In the genomic region with DNA sequence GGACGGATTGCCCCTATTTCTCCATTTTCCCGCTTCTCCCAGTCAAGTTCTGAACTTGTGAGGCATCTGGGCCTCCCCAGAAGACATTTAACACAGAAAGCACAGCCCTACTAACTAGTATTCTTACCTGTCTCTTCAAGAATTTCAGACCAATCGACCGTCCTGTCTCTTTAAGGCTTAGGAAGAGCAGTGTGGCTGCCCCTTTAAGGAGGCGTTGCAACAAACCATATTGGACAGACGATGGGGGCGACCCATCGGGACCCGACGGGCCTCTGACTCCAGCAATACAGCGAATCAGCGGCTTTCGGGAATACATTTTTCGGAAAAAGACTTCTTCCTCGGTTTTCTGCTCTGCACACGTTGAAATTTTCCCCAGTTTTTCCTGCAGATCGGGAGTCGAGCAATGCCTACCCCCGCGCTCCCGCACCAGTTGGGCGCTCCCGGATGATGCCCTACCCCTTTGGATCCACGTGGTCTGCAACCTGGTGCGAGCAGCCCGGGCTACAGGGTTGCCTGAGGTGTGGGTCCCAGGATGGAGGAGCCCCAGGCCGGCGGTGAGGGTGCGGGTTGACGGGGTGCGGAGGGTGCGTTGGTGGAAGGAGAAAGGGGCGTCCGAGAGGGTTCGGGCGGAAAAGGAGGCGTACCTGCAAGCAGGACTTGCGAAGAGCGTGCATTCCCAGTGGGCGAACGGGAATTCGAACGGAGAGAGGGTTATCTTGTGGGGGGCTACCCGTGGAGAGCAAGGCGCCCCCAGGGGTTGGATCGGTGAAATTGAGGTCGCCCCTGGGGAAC, we compare ENCODE assay signal across 1 cellular context.
TF ChIP-seq lines count a peak whose summit lies in the region.

Gene POLR1G, plus strand, starts transcription at position 480 of the 792 bp plus-strand sequence. Its CDS starts 53 bp downstream, at position 533.

TF ChIP-seq in HepG2, 621 proteins besides CTCF, POLR2A, EP300 and RAD21 (continued from another document and continues in another):
- TF ChIP-seq, protein P1, sequence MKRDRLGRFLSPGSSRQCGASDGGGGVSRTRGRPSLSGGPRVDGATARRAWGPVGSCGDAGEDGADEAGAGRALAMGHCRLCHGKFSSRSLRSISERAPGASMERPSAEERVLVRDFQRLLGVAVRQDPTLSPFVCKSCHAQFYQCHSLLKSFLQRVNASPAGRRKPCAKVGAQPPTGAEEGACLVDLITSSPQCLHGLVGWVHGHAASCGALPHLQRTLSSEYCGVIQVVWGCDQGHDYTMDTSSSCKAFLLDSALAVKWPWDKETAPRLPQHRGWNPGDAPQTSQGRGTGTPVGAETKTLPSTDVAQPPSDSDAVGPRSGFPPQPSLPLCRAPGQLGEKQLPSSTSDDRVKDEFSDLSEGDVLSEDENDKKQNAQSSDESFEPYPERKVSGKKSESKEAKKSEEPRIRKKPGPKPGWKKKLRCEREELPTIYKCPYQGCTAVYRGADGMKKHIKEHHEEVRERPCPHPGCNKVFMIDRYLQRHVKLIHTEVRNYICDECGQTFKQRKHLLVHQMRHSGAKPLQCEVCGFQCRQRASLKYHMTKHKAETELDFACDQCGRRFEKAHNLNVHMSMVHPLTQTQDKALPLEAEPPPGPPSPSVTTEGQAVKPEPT (CRISPR knock-in tag; IDR thresholded peaks at IDR 0.05; ENCODE audit: low read depth), result no peak
- no peak for TF ChIP-seq ZNF652 (CRISPR knock-in tag; IDR thresholded peaks at IDR 0.05; ENCODE audit: borderline replicate concordance, low read depth)
- no peak for TF ChIP-seq RFXAP (CRISPR knock-in tag; IDR thresholded peaks at IDR 0.05; ENCODE audit: borderline replicate concordance)
- TF ChIP-seq CSRNP1 (CRISPR knock-in tag; IDR thresholded peaks at IDR 0.05), result 0 out of 2 replicates have a peak, but pooled peaks have one; percentile 59
- no peak for TF ChIP-seq STAG1 (CRISPR knock-in tag; IDR thresholded peaks at IDR 0.05)
- peak; percentile 44; the same call in 1 of the 2 replicates for TF ChIP-seq TFDP1 (CRISPR knock-in tag; IDR thresholded peaks at IDR 0.05; ENCODE audit: borderline replicate concordance)
- TF ChIP-seq MBD4 (IDR thresholded peaks at IDR 0.05; ENCODE audit: borderline replicate concordance, low read length), result no peak
- no peak; the same call in 1 of the 2 replicates for TF ChIP-seq TFAP4 (IDR thresholded peaks at IDR 0.05; ENCODE audit: borderline replicate concordance, low read depth)
- TF ChIP-seq FOXP1 (IDR thresholded peaks at IDR 0.05), result no peak
- TF ChIP-seq FOXP1 (CRISPR knock-in tag; IDR thresholded peaks at IDR 0.05), result no peak
- peak; percentile 20; the same call in 1 of the 2 replicates for TF ChIP-seq ISL2 (CRISPR knock-in tag; IDR thresholded peaks at IDR 0.05)
- TF ChIP-seq FUBP1 (CRISPR knock-in tag; IDR thresholded peaks at IDR 0.05; ENCODE audit: borderline replicate concordance), result no peak
- TF ChIP-seq, protein P2, sequence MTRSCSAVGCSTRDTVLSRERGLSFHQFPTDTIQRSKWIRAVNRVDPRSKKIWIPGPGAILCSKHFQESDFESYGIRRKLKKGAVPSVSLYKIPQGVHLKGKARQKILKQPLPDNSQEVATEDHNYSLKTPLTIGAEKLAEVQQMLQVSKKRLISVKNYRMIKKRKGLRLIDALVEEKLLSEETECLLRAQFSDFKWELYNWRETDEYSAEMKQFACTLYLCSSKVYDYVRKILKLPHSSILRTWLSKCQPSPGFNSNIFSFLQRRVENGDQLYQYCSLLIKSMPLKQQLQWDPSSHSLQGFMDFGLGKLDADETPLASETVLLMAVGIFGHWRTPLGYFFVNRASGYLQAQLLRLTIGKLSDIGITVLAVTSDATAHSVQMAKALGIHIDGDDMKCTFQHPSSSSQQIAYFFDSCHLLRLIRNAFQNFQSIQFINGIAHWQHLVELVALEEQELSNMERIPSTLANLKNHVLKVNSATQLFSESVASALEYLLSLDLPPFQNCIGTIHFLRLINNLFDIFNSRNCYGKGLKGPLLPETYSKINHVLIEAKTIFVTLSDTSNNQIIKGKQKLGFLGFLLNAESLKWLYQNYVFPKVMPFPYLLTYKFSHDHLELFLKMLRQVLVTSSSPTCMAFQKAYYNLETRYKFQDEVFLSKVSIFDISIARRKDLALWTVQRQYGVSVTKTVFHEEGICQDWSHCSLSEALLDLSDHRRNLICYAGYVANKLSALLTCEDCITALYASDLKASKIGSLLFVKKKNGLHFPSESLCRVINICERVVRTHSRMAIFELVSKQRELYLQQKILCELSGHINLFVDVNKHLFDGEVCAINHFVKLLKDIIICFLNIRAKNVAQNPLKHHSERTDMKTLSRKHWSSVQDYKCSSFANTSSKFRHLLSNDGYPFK (CRISPR knock-in tag; IDR thresholded peaks at IDR 0.05; ENCODE audit: borderline replicate concordance), result no peak
- no peak for TF ChIP-seq MTF1 (CRISPR knock-in tag; IDR thresholded peaks at IDR 0.05)
- TF ChIP-seq PAF1 (CRISPR knock-in tag; IDR thresholded peaks at IDR 0.05), result no peak
- TF ChIP-seq RFXANK (CRISPR knock-in tag; IDR thresholded peaks at IDR 0.05), result no peak
- no peak for TF ChIP-seq ZNF512 (CRISPR knock-in tag; IDR thresholded peaks at IDR 0.05)
- no peak for TF ChIP-seq SRSF4 (IDR thresholded peaks at IDR 0.05; ENCODE audit: low read depth, low read length, poor library complexity, severe bottlenecking)
- TF ChIP-seq ZFP41 (CRISPR knock-in tag; IDR thresholded peaks at IDR 0.05; ENCODE audit: borderline replicate concordance), result peak; percentile 41; the same call in 1 of the 2 replicates
- TF ChIP-seq GTF3A (CRISPR knock-in tag; conservative IDR thresholded peaks at IDR 0.05), result 0 out of 2 replicates have a peak, but pooled peaks have one; percentile 36
- no peak for TF ChIP-seq RFX1 (IDR thresholded peaks at IDR 0.05)
- no peak for TF ChIP-seq ZNF12 (CRISPR knock-in tag; IDR thresholded peaks at IDR 0.05)
- 0 out of 2 replicates have a peak, but pooled peaks have one; percentile 58 for TF ChIP-seq AKAP8 (CRISPR knock-in tag; IDR thresholded peaks at IDR 0.05)
- TF ChIP-seq ASH2L (IDR thresholded peaks at IDR 0.05; ENCODE audit: insufficient read length, low read depth, low read length), result peak; percentile 87
- no peak for TF ChIP-seq ATF3 (CRISPR knock-in tag; IDR thresholded peaks at IDR 0.05)
- no peak for TF ChIP-seq CREBL2 (CRISPR knock-in tag; IDR thresholded peaks at IDR 0.05; ENCODE audit: borderline replicate concordance)
- peak; percentile 63; the same call in 1 of the 2 replicates for TF ChIP-seq ZNF230 (CRISPR knock-in tag; IDR thresholded peaks at IDR 0.05)
- TF ChIP-seq CENPX (CRISPR knock-in tag; IDR thresholded peaks at IDR 0.05), result no peak
- TF ChIP-seq BRCA1 (CRISPR knock-in tag; IDR thresholded peaks at IDR 0.05), result no peak
- TF ChIP-seq SAFB2 (CRISPR knock-in tag; IDR thresholded peaks at IDR 0.05; ENCODE audit: borderline replicate concordance, low read depth), result no peak
- no peak for TF ChIP-seq ZNF800 (CRISPR knock-in tag; IDR thresholded peaks at IDR 0.05)
- no peak for TF ChIP-seq NR2F1 (CRISPR knock-in tag; IDR thresholded peaks at IDR 0.05)
- no peak for TF ChIP-seq SP140L (CRISPR knock-in tag; IDR thresholded peaks at IDR 0.05; ENCODE audit: borderline replicate concordance)
- TF ChIP-seq THRA (CRISPR knock-in tag; IDR thresholded peaks at IDR 0.05; ENCODE audit: borderline replicate concordance), result no peak; the same call in 1 of the 2 replicates
- no peak for TF ChIP-seq RXRB (CRISPR knock-in tag; IDR thresholded peaks at IDR 0.05; ENCODE audit: borderline replicate concordance)
- TF ChIP-seq GATAD2A (CRISPR knock-in tag; IDR thresholded peaks at IDR 0.05), result peak; percentile 9; the same call in 1 of the 2 replicates
- TF ChIP-seq GATAD1 (CRISPR knock-in tag; IDR thresholded peaks at IDR 0.05), result peak; percentile 83
- peak; percentile 51; the same call in 1 of the 2 replicates for TF ChIP-seq HCFC1 (IDR thresholded peaks at IDR 0.05; ENCODE audit: low read depth, low read length)
- no peak for TF ChIP-seq EEA1 (CRISPR knock-in tag; IDR thresholded peaks at IDR 0.05; ENCODE audit: borderline replicate concordance)
- TF ChIP-seq ATAD3A (CRISPR knock-in tag; IDR thresholded peaks at IDR 0.05), result no peak
